In genomic region chr7:103149808-103150180, GRCh38 we compare ENCODE assay signal across 8 cellular contexts. TPM values are rescaled to one million over a fixed set of nuclear protein-coding genes. Genes with fewer than 3 reads are reported as not detected.
DNase-seq lines count a peak whose midpoint lies in the region; ATAC-seq, FAIRE-seq and TF ChIP-seq lines count a peak whose summit lies in the region.

No MANE protein-coding gene starts in this region.

- H3K4me3 ChIP-seq in endocrine pancreas (ENCODE audit: control insufficient read depth, insufficient read depth, low read length) (peak overlapping the region; percentile 7), pancreas (peak overlapping the region in 3 of 4 donors; percentile 58 to 84 (median 75))

- peak overlapping the region; percentile 88 for H3K27ac Mint-ChIP-seq in T-helper 1 cell treated with Interleukin-12 subunit alpha and Interleukin-12 subunit beta and Interleukin-4 antibody, amounts not matched to agents 30 μg/mL and 1 μg/mL, for 36 hours

- no peak for FAIRE-seq in pancreas (lab: Jason Lieb, UNC)

- no peak overlapping the region for H3K9ac ChIP-seq in endocrine pancreas (ENCODE audit: control insufficient read depth, insufficient read depth, low read length)

- H3K4me1 ChIP-seq in endocrine pancreas (ENCODE audit: control insufficient read depth, insufficient read depth, low read length) (peaks cover 14% of the 10 kb centered on the region), pancreas (peaks cover 0 to 11% (median 0%) of the 10 kb centered on the region in 3 donors)

- peaks cover 3% of the 10 kb centered on the region for H3K36me3 Mint-ChIP-seq in T-helper 1 cell treated with Interleukin-12 subunit alpha and Interleukin-12 subunit beta and Interleukin-4 antibody, amounts not matched to agents 30 μg/mL and 1 μg/mL, for 36 hours (ENCODE audit: low read depth)

- H3K9me3 Mint-ChIP-seq in T-helper 1 cell treated with Interleukin-12 subunit alpha and Interleukin-12 subunit beta and Interleukin-4 antibody, amounts not matched to agents 30 μg/mL and 1 μg/mL, for 36 hours: peaks cover 5% of the 10 kb centered on the region

- DNase-seq in T-helper 1 cell (no peak), pancreas (no peak), NCI-H1105 treated with DMSO at 0.1 percent for 48 hours (lab: John Stamatoyannopoulos, UW) (no peak), HuH-7.5 (ENCODE audit: low spot score) (no peak)

- WGBS in pancreas, 2 donors: 89% methylated on average over 11 of the region's 11 CpGs

- intact Hi-C loops in pancreas (cut with DNase I): no loop called here

- peak overlapping the region; percentile 90 for H3K27ac ChIP-seq in KOPT-K1 (ENCODE audit: low read depth, low read length, poor library complexity, severe bottlenecking)
- H3K27ac ChIP-seq in pancreas: peak overlapping the region; percentile 92 to 97 (median 95)

- no peaks in the 10 kb centered on the region for H3K36me3 ChIP-seq in KOPT-K1 (ENCODE audit: insufficient read depth, low read length)
- H3K36me3 ChIP-seq in endocrine pancreas (ENCODE audit: control insufficient read depth, insufficient read depth, low read length): no peaks in the 10 kb centered on the region
- no peaks in the 10 kb centered on the region for H3K36me3 ChIP-seq in pancreas

- H3K9me3 ChIP-seq in KOPT-K1 (ENCODE audit: insufficient read depth, low read length, poor library complexity, severe bottlenecking) (no peaks in the 10 kb centered on the region), endocrine pancreas (ENCODE audit: control insufficient read depth, low read length) (no peaks in the 10 kb centered on the region), pancreas (no peaks in the 10 kb centered on the region)

- no peak for TF ChIP-seq CTCF in pancreas (IDR thresholded peaks at IDR 0.05)

- peak overlapping the region; percentile 82 for H3K4me3 Mint-ChIP-seq in T-helper 1 cell treated with Interleukin-12 subunit alpha and Interleukin-12 subunit beta and Interleukin-4 antibody, amounts not matched to agents 30 μg/mL and 1 μg/mL, for 36 hours

- no peaks in the 10 kb centered on the region for H3K27me3 Mint-ChIP-seq in T-helper 1 cell treated with Interleukin-12 subunit alpha and Interleukin-12 subunit beta and Interleukin-4 antibody, amounts not matched to agents 30 μg/mL and 1 μg/mL, for 36 hours (ENCODE audit: low read depth)

- H3K27me3 ChIP-seq in endocrine pancreas (ENCODE audit: control insufficient read depth, insufficient read depth, low read length) (no peaks in the 10 kb centered on the region), pancreas (no peaks in the 10 kb centered on the region)

- peaks cover 38% of the 10 kb centered on the region for H3K4me1 Mint-ChIP-seq in T-helper 1 cell treated with Interleukin-12 subunit alpha and Interleukin-12 subunit beta and Interleukin-4 antibody, amounts not matched to agents 30 μg/mL and 1 μg/mL, for 36 hours (ENCODE audit: low read depth)

- ATAC-seq in pancreas (peak in 3 of 4 donors; percentile 1 to 6 (median 2)), HG02642 (IDR thresholded peaks at IDR 0.05; ENCODE audit: poor library complexity, unreplicated experiment) (no peak)

RNA-seq across cellular contexts. Expression of gene NAPEPLD, which starts 0.9 kb away (rescaled TPM):
- total RNA-seq in pancreas: 10 to 100 TPM in 1 of 6 donors, 1 to 10 TPM in 5; 4.6 to 12.4 (median 5.5) TPM
- 1 to 10 TPM; 3.1 to 5.0 TPM for polyA plus RNA-seq in pancreas
